11 cellular contexts compared by ENCODE assay signal in genomic region chr12:113647048-113647447, GRCh38.
DNase-seq lines count a peak whose midpoint lies in the region; ATAC-seq and TF ChIP-seq lines count a peak whose summit lies in the region.
"Had no signal": no experiment of that assay in that cellular context is flagged by ENCODE, and none has a peak within 500 bp of the region (broad histone marks: within the 10 kb centered on the region; RNA-seq: fewer than 3 reads in every experiment).

No MANE protein-coding gene starts in this region.

- H3K9me3 ChIP-seq in PC-9 (ENCODE audit: insufficient read depth, low read depth), result no peaks in the 10 kb centered on the region
- H3K9me3 ChIP-seq: Peyer's patch, prostate gland had no signal

- no peaks in the 10 kb centered on the region for H4K20me1 ChIP-seq in PC-9 (ENCODE audit: insufficient read depth)

- H2AFZ ChIP-seq in PC-9, result no peak overlapping the region

- H3K4me3 ChIP-seq in PC-9 (no peak overlapping the region), kidney epithelial cell (ENCODE audit: low read depth, low read length) (no peak overlapping the region)
- H3K4me3 ChIP-seq: Peyer's patch, prostate gland had no signal

- intact Hi-C loops in PC-9 (cut with micrococcal nuclease; ENCODE audit: unreplicated experiment), result loop anchor here (1.0 kb wide), 1 partner anchor 265 kb away; no protein-coding TSS in a partner anchor

- H3F3A ChIP-seq in PC-9 (ENCODE audit: insufficient read depth, low read depth), result no peaks in the 10 kb centered on the region

- no peaks in the 10 kb centered on the region for H3K79me2 ChIP-seq in PC-9 (ENCODE audit: low read depth)

- peak; percentile 64 for DNase-seq in DMS53 (lab: John Stamatoyannopoulos, UW)
- no peak for DNase-seq in DMS53 treated with DMSO at 0.1 percent for 48 hours (lab: John Stamatoyannopoulos, UW; ENCODE audit: unreplicated experiment)
- peak in 1 of 2 experiments; percentile 21 for DNase-seq in PC-9
- DNase-seq in kidney epithelial cell (ENCODE audit: low read depth), result no peak
- DNase-seq: HCEC 1CT, Peyer's patch had no signal

- H3K4me2 ChIP-seq in PC-9, result no peak overlapping the region

- peaks cover 10% of the 10 kb centered on the region; the same call in 1 of the 2 replicates for H3K27me3 ChIP-seq in PC-9 (ENCODE audit: insufficient read depth, low read depth)
- peaks cover 2% of the 10 kb centered on the region for H3K27me3 ChIP-seq in kidney epithelial cell (ENCODE audit: control insufficient read depth, insufficient read depth, low read length)
- H3K27me3 ChIP-seq: Peyer's patch had no signal

- CTCF ChIA-PET in PC-9 (lab: Charles Lee), result no interaction called here

- BruUV-seq in PC-9 (replicated peaks; lab: Mats Ljungman, UMichigan), result no TSS peak

- TF ChIP-seq CTCF in GM12872 (IDR thresholded peaks at IDR 0.05; ENCODE audit: insufficient read depth, low read depth, low read length) (peak; percentile 31; the same call in 1 of the 3 replicates), PC-9 (conservative IDR thresholded peaks at IDR 0.05) (peak; percentile 38; the same call in 1 of the 2 replicates), kidney epithelial cell (IDR thresholded peaks at IDR 0.05; ENCODE audit: insufficient read depth, low read length, poor library complexity, severe bottlenecking) (peak; percentile 18)

- H3K4me1 ChIP-seq in PC-9 (replicated peaks; ENCODE audit: insufficient read depth), result peaks cover 8% of the 10 kb centered on the region; the same call in 1 of the 2 replicates
- H3K4me1 ChIP-seq: Peyer's patch, prostate gland had no signal

- no peaks in the 10 kb centered on the region for H3K9me2 ChIP-seq in PC-9 (ENCODE audit: insufficient read depth)

- no peak for ATAC-seq in GM21423 (IDR thresholded peaks at IDR 0.05; ENCODE audit: unreplicated experiment)
- no peak for ATAC-seq in GM18511 (IDR thresholded peaks at IDR 0.05; ENCODE audit: unreplicated experiment)
- no peak for ATAC-seq in HG03460 (IDR thresholded peaks at IDR 0.05; ENCODE audit: unreplicated experiment)

- no peak overlapping the region for H3K27ac ChIP-seq in PC-9
- H3K27ac ChIP-seq: Peyer's patch, prostate gland had no signal

- H3K36me3 ChIP-seq in PC-9 (ENCODE audit: low read depth) (no peaks in the 10 kb centered on the region), kidney epithelial cell (ENCODE audit: control insufficient read depth, insufficient read depth, low read length) (no peaks in the 10 kb centered on the region)
- H3K36me3 ChIP-seq: Peyer's patch, prostate gland had no signal

- POLR2A ChIA-PET in PC-9 (lab: Charles Lee; ENCODE audit: unreplicated experiment), result no interaction called here
